Comparison of ENCODE assay signal across 14 cellular contexts in genomic region chr2:233513953-233514655, GRCh38. TPM values are rescaled to one million over a fixed set of nuclear protein-coding genes. Genes with fewer than 3 reads are reported as not detected.
A peak's percentile ranks its signal among the peaks of the same experiment; 100 is the strongest.
DNase-seq lines count a peak whose midpoint lies in the region; ATAC-seq, FAIRE-seq and TF ChIP-seq lines count a peak whose summit lies in the region.
"Had no signal": no experiment of that assay in that cellular context is flagged by ENCODE, and none has a peak within 500 bp of the region (broad histone marks: within the 10 kb centered on the region; RNA-seq: fewer than 3 reads in every experiment).

No MANE protein-coding gene starts in this region.

- H3K4me3 ChIP-seq in GM12878: no peak overlapping the region
- H3K4me3 ChIP-seq in smooth muscle cell: no peak overlapping the region
- H3K4me3 ChIP-seq: esophagus muscularis mucosa, heart left ventricle had no signal

- H3K36me3 Mint-ChIP-seq in CD14-positive monocyte: peaks cover 30 to 34% of the 10 kb centered on the region in 2 donors

- CTCF ChIA-PET in GM12878 (lab: Yijun Ruan, JAX): interaction anchor here (1.1 kb wide), 1 partner anchor 9 kb away, joined by 5 read pairs; no protein-coding TSS in a partner anchor

- WGBS in GM12878 (ENCODE audit: insufficient coverage, insufficient replicate concordance, low lambda C conversion rate, missing lambda C conversion rate): 70% methylated on average over 7 of the region's 7 CpGs
- WGBS in smooth muscle cell (ENCODE audit: low lambda C conversion rate): 76% methylated on average over 7 of the region's 7 CpGs

- no peak for TF ChIP-seq EP300 in GM12878 (IDR thresholded peaks at IDR 0.05; ENCODE audit: borderline replicate concordance in 1 of 2, control insufficient read depth in 1 of 2, low read depth in 2 of 2, low read length in 2 of 2)

- no TSS peak for BruUV-seq in GM12878 (replicated peaks; lab: Mats Ljungman, UMichigan)

- H3K36me3 ChIP-seq in GM12878 (ENCODE audit: control insufficient read depth in 2 of 2, insufficient read depth in 2 of 2, low read length in 1 of 2) (no peaks in the 10 kb centered on the region), smooth muscle cell (ENCODE audit: low read depth) (no peaks in the 10 kb centered on the region)

- peaks cover 0 to 3% (median 0%) of the 10 kb centered on the region in 7 donors for H3K9me3 Mint-ChIP-seq in CD14-positive monocyte
- H3K9me3 Mint-ChIP-seq: activated CD8-positive, alpha-beta T cell treated with anti-CD3 and anti-CD28 coated beads for 36 hours; activated T-helper 17 cell treated with anti-CD3 and anti-CD28 coated beads, Interleukin-2, amount 50 U/mL, for 72 hours; dendritic cell treated with granulocyte-macrophage colony-stimulating factor and Interleukin-4, amounts not matched to agents 40 ng/mL and 50 ng/mL, for 4 days had no signal

- no peak for TF ChIP-seq RAD21 in GM12878 (IDR thresholded peaks at IDR 0.05; ENCODE audit: insufficient read depth, low read depth, low read length)

- H2AFZ ChIP-seq in GM12878 (ENCODE audit: control insufficient read depth, low read depth, low read length): no peak overlapping the region
- no peak overlapping the region for H2AFZ ChIP-seq in smooth muscle cell (ENCODE audit: low read depth)

- no peaks in the 10 kb centered on the region for H3F3A ChIP-seq in smooth muscle cell (ENCODE audit: low read depth)

- H3K9me3 ChIP-seq in GM12878 (replicated peaks; ENCODE audit: control insufficient read depth, insufficient read depth, low read length) (no peaks in the 10 kb centered on the region), smooth muscle cell (replicated peaks; ENCODE audit: low read depth) (no peaks in the 10 kb centered on the region)
- H3K9me3 ChIP-seq: esophagus muscularis mucosa, heart left ventricle had no signal

- H3K9ac ChIP-seq in GM12878 (ENCODE audit: control insufficient read depth, insufficient read depth, low read length): no peak overlapping the region
- no peak overlapping the region for H3K9ac ChIP-seq in smooth muscle cell (ENCODE audit: low read depth)

- RAD21 ChIA-PET in GM12878 (lab: Charles Lee; ENCODE audit: unreplicated experiment): no interaction called here

- H3K79me2 ChIP-seq in GM12878 (ENCODE audit: control insufficient read depth, insufficient read depth, low read length) (no peaks in the 10 kb centered on the region), smooth muscle cell (ENCODE audit: low read depth) (no peaks in the 10 kb centered on the region)

- H3K27ac ChIP-seq in GM12878 (ENCODE audit: control insufficient read depth, insufficient read depth) (peak overlapping the region; percentile 46), smooth muscle cell (ENCODE audit: low read depth) (no peak overlapping the region)
- H3K27ac ChIP-seq: esophagus muscularis mucosa, heart left ventricle had no signal

- intact Hi-C loops in GM12878 (cut with micrococcal nuclease; ENCODE audit: unreplicated experiment): no loop called here
- intact Hi-C loops in CD14-positive monocyte (cut with micrococcal nuclease): no loop called here

- DNase-seq in M059J (ENCODE audit: low read depth) (peak; percentile 4), GM12878 (ENCODE audit: low read depth, low spot score) (no peak), smooth muscle cell (lab: John Stamatoyannopoulos, UW; ENCODE audit: unreplicated experiment) (no peak), UCSD-AML1 (lab: John Stamatoyannopoulos, UW; ENCODE audit: unreplicated experiment) (no peak), HTR-8/SVneo (ENCODE audit: insufficient read length, low spot score) (no peak), CD14-positive monocyte (ENCODE audit: low spot score) (no peak)
- DNase-seq: activated CD8-positive, alpha-beta T cell treated with anti-CD3 and anti-CD28 coated beads for 36 hours; heart left ventricle; kidney glomerular epithelial cell; NCI-H1092 treated with DMSO at 0.1 percent for 48 hours had no signal

- H4K20me1 ChIP-seq in GM12878 (ENCODE audit: control insufficient read depth, insufficient read depth): no peaks in the 10 kb centered on the region
- H4K20me1 ChIP-seq in smooth muscle cell (ENCODE audit: low read depth): no peaks in the 10 kb centered on the region

- peaks cover 20% of the 10 kb centered on the region for H3K4me1 ChIP-seq in GM12878 (ENCODE audit: control insufficient read depth, insufficient read depth, low read length)
- no peaks in the 10 kb centered on the region for H3K4me1 ChIP-seq in smooth muscle cell (ENCODE audit: low read depth)
- H3K4me1 ChIP-seq: esophagus muscularis mucosa, heart left ventricle had no signal

- peak; percentile 62 for ATAC-seq in GM21381 (IDR thresholded peaks at IDR 0.05; ENCODE audit: unreplicated experiment)
- ATAC-seq in GM12878: peak; percentile 68
- ATAC-seq: activated CD8-positive, alpha-beta T cell treated with anti-CD3 and anti-CD28 coated beads for 36 hours; activated T-helper 17 cell treated with anti-CD3 and anti-CD28 coated beads, Interleukin-2, amount 50 U/mL, for 72 hours had no signal

- no peaks in the 10 kb centered on the region for H3K4me1 Mint-ChIP-seq in CD14-positive monocyte
- H3K4me1 Mint-ChIP-seq: activated T-helper 17 cell treated with anti-CD3 and anti-CD28 coated beads, Interleukin-2, amount 50 U/mL, for 72 hours had no signal

- H3K4me3 Mint-ChIP-seq in CD14-positive monocyte: no peak overlapping the region
- H3K4me3 Mint-ChIP-seq: activated CD8-positive, alpha-beta T cell treated with anti-CD3 and anti-CD28 coated beads for 36 hours; activated T-helper 17 cell treated with anti-CD3 and anti-CD28 coated beads, Interleukin-2, amount 50 U/mL, for 72 hours; dendritic cell treated with granulocyte-macrophage colony-stimulating factor and Interleukin-4, amounts not matched to agents 40 ng/mL and 50 ng/mL, for 4 days had no signal

- TF ChIP-seq CTCF in GM12878 (IDR thresholded peaks at IDR 0.05 in 2 of 3, conservative IDR thresholded peaks at IDR 0.05 in 1 of 3; ENCODE audit: control insufficient read depth in 2 of 3, extremely low read depth in 1 of 3, insufficient read depth in 1 of 3, low read depth in 3 of 3, low read length in 3 of 3) (no peak), smooth muscle cell (IDR thresholded peaks at IDR 0.05; ENCODE audit: borderline replicate concordance, insufficient read depth, poor library complexity, severe bottlenecking) (no peak), CD14-positive monocyte (IDR thresholded peaks at IDR 0.05) (no peak)

- SMC1A ChIA-PET in GM12878 (lab: Charles Lee; ENCODE audit: uncharacterized antibody, unreplicated experiment): no interaction called here

- FAIRE-seq in GM12878 (lab: Jason Lieb, UNC): peak; percentile 38
- FAIRE-seq in HTR-8/SVneo (lab: Jason Lieb, UNC): no peak

- in situ Hi-C loops in GM12878 (cut with MboI): no loop called here

- no peak overlapping the region for H3K27ac Mint-ChIP-seq in CD14-positive monocyte
- H3K27ac Mint-ChIP-seq: activated CD8-positive, alpha-beta T cell treated with anti-CD3 and anti-CD28 coated beads for 36 hours; activated T-helper 17 cell treated with anti-CD3 and anti-CD28 coated beads, Interleukin-2, amount 50 U/mL, for 72 hours; dendritic cell treated with granulocyte-macrophage colony-stimulating factor and Interleukin-4, amounts not matched to agents 40 ng/mL and 50 ng/mL, for 4 days had no signal

- no peaks in the 10 kb centered on the region for H3K27me3 Mint-ChIP-seq in CD14-positive monocyte (ENCODE audit: low read depth in 3 of 3)
- H3K27me3 Mint-ChIP-seq: activated CD8-positive, alpha-beta T cell treated with anti-CD3 and anti-CD28 coated beads for 36 hours; activated T-helper 17 cell treated with anti-CD3 and anti-CD28 coated beads, Interleukin-2, amount 50 U/mL, for 72 hours; dendritic cell treated with granulocyte-macrophage colony-stimulating factor and Interleukin-4, amounts not matched to agents 40 ng/mL and 50 ng/mL, for 4 days had no signal

- peak overlapping the region; percentile 38; the same call in 1 of the 2 replicates for H3K4me2 ChIP-seq in GM12878 (ENCODE audit: control insufficient read depth, insufficient read depth)
- peak overlapping the region; percentile 1 for H3K4me2 ChIP-seq in smooth muscle cell

- POLR2A ChIA-PET in GM12878 (lab: Charles Lee): no interaction called here

- no peak for TF ChIP-seq POLR2A in GM12878 (IDR thresholded peaks at IDR 0.05; ENCODE audit: low read depth, low read length)

- no peaks in the 10 kb centered on the region for H3K27me3 ChIP-seq in GM12878 (replicated peaks in 1 of 2; ENCODE audit: control insufficient read depth in 2 of 2, insufficient read depth in 2 of 2, low read length in 1 of 2)
- H3K27me3 ChIP-seq in smooth muscle cell (ENCODE audit: low read depth): no peaks in the 10 kb centered on the region
- H3K27me3 ChIP-seq: esophagus muscularis mucosa, heart left ventricle had no signal

TF ChIP-seq in GM12878, 131 proteins besides CTCF, POLR2A, EP300 and RAD21 (continues in another document):
- peak; percentile 93 for TF ChIP-seq SMAD1 (IDR thresholded peaks at IDR 0.05; ENCODE audit: low read depth, partially characterized antibody)

RNA-seq across cellular contexts. Expression of gene USP40, which starts 52.5 kb away (rescaled TPM):
- 11.8 and 21.2 TPM in 2 replicates for total RNA-seq in M059J (2014; rRNA removed; shearing (Covaris generic))
- total RNA-seq in GM12878 (2013; cell fraction: nucleolus; rRNA removed): 81.4 and 94.1 TPM in 2 replicates
- total RNA-seq in GM12878 (2014; rRNA removed): 13.7 and 21.4 TPM in 2 replicates
- total RNA-seq in GM12878 (2014; rRNA removed; fragmentation: Illumina TruSeq; extraction: Trizol): 15.3 and 16.8 TPM in 2 replicates
- 15.5 and 20.3 TPM in 2 replicates for total RNA-seq in GM12878 (2021)
- polyA plus RNA-seq in GM12878 (2011; ENCODE audit: low read depth): 8.3 TPM
- 15.7 and 19.3 TPM in 2 replicates for polyA plus RNA-seq in GM12878 (2011; rRNA removed)
- polyA plus RNA-seq in GM12878 (2011; cell fraction: cytosol; rRNA removed): 14.8 and 16.7 TPM in 2 replicates
- polyA plus RNA-seq in GM12878 (2011; cell fraction: nucleus; rRNA removed): 64.3 and 68.1 TPM in 2 replicates
- polyA plus RNA-seq in GM12878 (2012): 9.1 and 11.6 TPM in 2 replicates
- 13.9 and 14.5 TPM in 2 replicates for polyA plus RNA-seq in GM12878 (2014; fragmentation: Illumina TruSeq; extraction: Trizol)
- 1 to 10 TPM; 3.4 to 6.3 TPM for polyA plus RNA-seq in GM12878 (2014; fragmentation: Nextera tagmentation; extraction: Ambion mirVana)
- polyA plus RNA-seq in GM12878 (2014; rRNA removed): 15.1 and 15.4 TPM in 2 replicates
- 10 to 100 TPM; 17.8 to 20.8 TPM for polyA plus RNA-seq in GM12878 (2016; fragmentation: Nextera tagmentation; extraction: Ambion mirVana)
- polyA minus RNA-seq in GM12878 (2011; rRNA and poly(A)+ RNA removed): 28.0 and 28.8 TPM in 2 replicates
- polyA minus RNA-seq in GM12878 (2011; cell fraction: cytosol; rRNA and poly(A)+ RNA removed): 5.6 and 6.3 TPM in 2 replicates
- polyA minus RNA-seq in GM12878 (2011; cell fraction: nucleus; rRNA and poly(A)+ RNA removed): 23.6 and 32.5 TPM in 2 replicates
- 18.0 and 23.6 TPM in 2 replicates for total RNA-seq in smooth muscle cell
- polyA plus RNA-seq in smooth muscle cell: 9.4 and 16.4 TPM in 2 replicates
- 1 to 10 TPM; 4.0 to 5.1 TPM for polyA plus RNA-seq in CD14-positive monocyte
